8 cellular contexts compared by ENCODE assay signal in genomic region chr4:118270492-118270891, GRCh38.
DNase-seq lines count a peak whose midpoint lies in the region; ATAC-seq, FAIRE-seq and TF ChIP-seq lines count a peak whose summit lies in the region.

No MANE protein-coding gene starts in this region.

- peak; percentile 62 for DNase-seq in GM12865 (ENCODE audit: low read depth)
- DNase-seq in NCI-H774 (lab: John Stamatoyannopoulos, UW), result peak; percentile 16
- peak; percentile 80 for DNase-seq in choroid plexus epithelial cell (ENCODE audit: low read depth)
- DNase-seq in mucosa of descending colon, result peak in 1 of 3 donors; percentile 51
- no peak for DNase-seq in iPS-NIHi7 (ENCODE audit: extremely low spot score)
- no peak for DNase-seq in activated CD8-positive, alpha-beta memory T cell treated with anti-CD3 and anti-CD28 coated beads, Interleukin-2, amount 50 U/mL, for 48 hours

- no peaks in the 10 kb centered on the region for H3K9me3 ChIP-seq in mucosa of descending colon

- TF ChIP-seq CTCF in GM12865 (IDR thresholded peaks at IDR 0.05; ENCODE audit: insufficient read depth, low read depth, low read length, missing control alignments) (peak; percentile 37), choroid plexus epithelial cell (conservative IDR thresholded peaks at IDR 0.05; ENCODE audit: low read depth, low read length) (peak; percentile 46), mucosa of descending colon (IDR thresholded peaks at IDR 0.05) (peak; percentile 17)

- no peaks in the 10 kb centered on the region for H3K36me3 ChIP-seq in mucosa of descending colon (ENCODE audit: low read depth)

- no peaks in the 10 kb centered on the region for H3K4me1 ChIP-seq in mucosa of descending colon (ENCODE audit: low read depth)

- peak; percentile 98 for FAIRE-seq in A204.1 (lab: Jason Lieb, UNC)

- intact Hi-C loops in mucosa of descending colon (cut with DNase I, micrococcal nuclease), result no loop called here

- peak; percentile 54 for ATAC-seq in HG03066 (IDR thresholded peaks at IDR 0.05; ENCODE audit: low read depth, unreplicated experiment)
- no peak for ATAC-seq in mucosa of descending colon

- no peak overlapping the region for H3K4me3 ChIP-seq in GM12865 (ENCODE audit: low read depth, low read length)
- H3K4me3 ChIP-seq in choroid plexus epithelial cell (ENCODE audit: low read depth, low read length), result no peak overlapping the region
- no peak overlapping the region for H3K4me3 ChIP-seq in mucosa of descending colon

Comparison
In these comparisons a context has a peak if more than half of its experiments do, and no peak if none do; other contexts are left out.
1. DNase-seq: peak in GM12865 (single experiment), NCI-H774 (single experiment) and choroid plexus epithelial cell (single experiment); none in iPS-NIHi7 (single experiment) and activated CD8-positive, alpha-beta memory T cell treated with anti-CD3 and anti-CD28 coated beads, Interleukin-2, amount 50 U/mL, for 48 hours (single experiment).
2. Peak in every context shown above with its lines, with median percentiles within 50 percentile points of each other: CTCF ChIP-seq.